In the genomic region with DNA sequence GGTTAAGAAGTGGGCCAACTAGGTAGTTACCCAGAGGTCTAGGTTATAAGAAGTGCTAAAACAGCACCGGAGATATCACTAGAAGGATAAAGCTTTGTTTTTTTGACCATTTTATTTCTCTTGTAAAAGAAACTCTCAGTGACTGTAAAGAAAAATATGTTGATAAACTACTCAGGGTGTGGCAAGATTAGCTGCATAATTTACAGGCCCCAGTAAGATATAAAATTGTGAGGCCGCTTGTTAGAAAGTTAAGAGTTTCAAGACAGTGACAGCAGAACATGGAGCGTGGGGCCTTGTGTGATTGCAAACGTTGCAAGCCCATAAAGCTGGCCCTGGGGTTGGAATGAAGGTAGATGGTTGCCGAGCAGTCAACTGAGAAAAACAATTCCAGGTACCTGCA, we compare ENCODE assay signal across 21 cellular contexts.
"Had no signal": no experiment of that assay in that cellular context is flagged by ENCODE, and none has a peak within 500 bp of the region (broad histone marks: within the 10 kb centered on the region; RNA-seq: fewer than 3 reads in every experiment).

No MANE protein-coding gene starts in this region.

- H3K4me1 ChIP-seq: colonic mucosa, esophagus muscularis mucosa, esophagus squamous epithelium, foreskin keratinocyte, gastrocnemius medialis, gastroesophageal sphincter, heart left ventricle had no signal

- H3K36me3 ChIP-seq: colonic mucosa, esophagus muscularis mucosa, esophagus squamous epithelium, gastrocnemius medialis, gastroesophageal sphincter, heart left ventricle had no signal

- H3K9me3 ChIP-seq: colonic mucosa, esophagus muscularis mucosa, esophagus squamous epithelium, gastrocnemius medialis, gastroesophageal sphincter, heart left ventricle had no signal

- H3K4me3 ChIP-seq: colonic mucosa, coronary artery, dorsolateral prefrontal cortex, esophagus muscularis mucosa, esophagus squamous epithelium, gastrocnemius medialis, gastroesophageal sphincter, heart left ventricle had no signal

- ATAC-seq: effector memory CD8-positive, alpha-beta T cell; esophagus mucosa; foreskin keratinocyte; gastrocnemius medialis; gastroesophageal sphincter; heart left ventricle had no signal

- DNase-seq: colonic mucosa; cortex of kidney; dermis blood vessel endothelial cell; dorsolateral prefrontal cortex; effector CD4-positive, alpha-beta T cell; effector CD8-positive, alpha-beta T cell; effector memory CD4-positive, alpha-beta T cell; effector memory CD8-positive, alpha-beta T cell; endodermal cell; erythroblast; esophagus squamous epithelium; foreskin fibroblast; foreskin keratinocyte; foreskin melanocyte; gastrocnemius medialis; glutamatergic neuron; heart left ventricle had no signal
